Comparison of ENCODE assay signal across 1 cellular context in genomic region chr7:17440022-17440784, GRCh38.
TF ChIP-seq lines count a peak whose summit lies in the region.

No MANE protein-coding gene starts in this region.

TF ChIP-seq in GM23338, 12 proteins besides CTCF, POLR2A, EP300 and RAD21 (continued from another document):
- TF ChIP-seq ZNF462 (CRISPR knock-in tag; IDR thresholded peaks at IDR 0.05), result 0 out of 2 replicates have a peak, but pooled peaks have one; percentile 1
